1 cellular context compared by ENCODE assay signal in the genomic region with DNA sequence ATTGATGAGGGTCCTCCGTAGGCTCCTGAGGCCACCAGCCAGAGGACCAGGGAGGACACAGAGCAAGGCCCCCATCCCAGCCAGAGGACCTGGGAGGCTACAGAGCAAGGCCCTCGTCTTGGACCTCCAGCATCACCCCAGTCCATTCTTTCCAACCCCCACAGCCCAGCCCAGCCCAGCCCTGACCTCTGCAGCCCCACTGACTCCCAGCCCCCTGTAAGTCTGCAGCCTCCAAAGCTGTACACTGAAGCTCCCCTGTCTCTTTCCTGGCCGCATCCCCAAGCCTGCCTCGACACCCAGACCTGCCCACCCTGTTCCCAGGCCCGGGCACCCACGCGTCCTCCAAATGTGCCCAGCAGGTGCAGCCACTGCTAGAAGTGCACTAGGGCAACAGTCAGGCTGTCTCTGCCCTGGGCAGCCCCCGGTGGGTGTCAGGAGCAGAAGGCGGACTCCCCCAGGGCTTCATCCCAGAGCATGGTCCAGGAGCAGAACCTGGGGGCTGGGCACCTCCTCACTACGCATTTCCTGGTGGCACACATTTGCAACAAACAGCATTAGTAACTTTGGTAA.
TF ChIP-seq lines count a peak whose summit lies in the region.

No MANE protein-coding gene starts in this region.

TF ChIP-seq in WTC11, 78 proteins besides CTCF, POLR2A, EP300 and RAD21 (continued from another document):
- TF ChIP-seq PREB (CRISPR knock-in tag; IDR thresholded peaks at IDR 0.05; ENCODE audit: borderline replicate concordance) (no peak), GTF2I (CRISPR knock-in tag; conservative IDR thresholded peaks at IDR 0.05) (no peak), ATF2 (CRISPR knock-in tag; IDR thresholded peaks at IDR 0.05; ENCODE audit: borderline replicate concordance, low read depth) (no peak), ZNF281 (CRISPR knock-in tag; IDR thresholded peaks at IDR 0.05) (no peak), FOXP1 (CRISPR knock-in tag; IDR thresholded peaks at IDR 0.05; ENCODE audit: borderline replicate concordance) (no peak), SP1 (CRISPR knock-in tag; conservative IDR thresholded peaks at IDR 0.05) (no peak), NFE2L1 (CRISPR knock-in tag; IDR thresholded peaks at IDR 0.05) (no peak)
- TF ChIP-seq, protein P1, sequence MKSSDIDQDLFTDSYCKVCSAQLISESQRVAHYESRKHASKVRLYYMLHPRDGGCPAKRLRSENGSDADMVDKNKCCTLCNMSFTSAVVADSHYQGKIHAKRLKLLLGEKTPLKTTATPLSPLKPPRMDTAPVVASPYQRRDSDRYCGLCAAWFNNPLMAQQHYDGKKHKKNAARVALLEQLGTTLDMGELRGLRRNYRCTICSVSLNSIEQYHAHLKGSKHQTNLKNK (CRISPR knock-in tag; IDR thresholded peaks at IDR 0.05): no peak
